Comparison of ENCODE assay signal across 1 cellular context in the genomic region with DNA sequence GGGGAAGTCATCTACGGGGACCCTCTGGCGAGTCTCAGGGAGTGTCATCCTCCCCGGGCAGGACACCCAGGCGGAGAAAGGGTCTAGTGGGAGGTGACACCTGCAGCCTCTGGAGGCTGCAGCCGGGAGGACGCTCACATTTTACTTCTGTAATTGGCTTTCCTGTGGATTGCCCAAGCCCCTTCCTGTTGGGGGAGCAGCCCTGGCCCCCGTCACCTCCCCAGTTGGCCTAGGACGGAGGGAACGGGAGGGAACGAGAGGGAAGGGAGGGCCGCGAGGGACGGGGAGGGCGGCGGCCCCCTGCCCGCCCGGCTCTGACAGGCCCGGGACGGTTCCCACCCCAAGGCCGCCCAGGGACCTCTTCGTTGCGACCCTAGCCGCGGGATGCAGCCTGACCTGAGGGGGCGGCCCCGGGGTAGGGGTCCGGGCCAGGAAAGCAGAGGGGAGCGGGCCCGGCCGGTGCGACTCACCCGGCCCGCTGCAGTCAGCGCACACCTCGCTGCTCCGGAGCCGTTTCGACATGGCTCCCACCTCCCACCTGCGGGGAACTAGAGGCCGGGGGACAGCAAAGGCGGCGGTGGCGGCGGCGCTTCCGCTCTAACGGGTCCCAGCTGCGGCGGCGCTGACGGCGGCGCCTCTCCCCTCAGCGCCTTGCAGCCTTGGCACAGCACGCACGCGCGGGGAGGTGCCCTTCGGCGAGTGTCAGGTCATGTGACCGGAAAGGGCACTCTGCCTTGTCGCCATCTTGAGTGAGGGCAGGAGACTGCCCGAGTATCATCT.
A peak's percentile ranks its signal among the peaks of the same experiment; 100 is the strongest.
TF ChIP-seq lines count a peak whose summit lies in the region.

A gene with protein sequence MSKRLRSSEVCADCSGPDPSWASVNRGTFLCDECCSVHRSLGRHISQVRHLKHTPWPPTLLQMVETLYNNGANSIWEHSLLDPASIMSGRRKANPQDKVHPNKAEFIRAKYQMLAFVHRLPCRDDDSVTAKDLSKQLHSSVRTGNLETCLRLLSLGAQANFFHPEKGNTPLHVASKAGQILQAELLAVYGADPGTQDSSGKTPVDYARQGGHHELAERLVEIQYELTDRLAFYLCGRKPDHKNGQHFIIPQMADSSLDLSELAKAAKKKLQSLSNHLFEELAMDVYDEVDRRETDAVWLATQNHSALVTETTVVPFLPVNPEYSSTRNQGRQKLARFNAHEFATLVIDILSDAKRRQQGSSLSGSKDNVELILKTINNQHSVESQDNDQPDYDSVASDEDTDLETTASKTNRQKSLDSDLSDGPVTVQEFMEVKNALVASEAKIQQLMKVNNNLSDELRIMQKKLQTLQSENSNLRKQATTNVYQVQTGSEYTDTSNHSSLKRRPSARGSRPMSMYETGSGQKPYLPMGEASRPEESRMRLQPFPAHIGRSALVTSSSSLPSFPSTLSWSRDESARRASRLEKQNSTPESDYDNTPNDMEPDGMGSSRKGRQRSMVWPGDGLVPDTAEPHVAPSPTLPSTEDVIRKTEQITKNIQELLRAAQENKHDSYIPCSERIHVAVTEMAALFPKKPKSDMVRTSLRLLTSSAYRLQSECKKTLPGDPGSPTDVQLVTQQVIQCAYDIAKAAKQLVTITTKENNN (minus strand): TSS at position 666 of the 780 bp plus-strand sequence. CDS start 144 bp downstream, at position 522.

TF ChIP-seq in HepG2, 621 proteins besides CTCF, POLR2A, EP300 and RAD21 (continued from another document and continues in another):
- TF ChIP-seq, protein P1, sequence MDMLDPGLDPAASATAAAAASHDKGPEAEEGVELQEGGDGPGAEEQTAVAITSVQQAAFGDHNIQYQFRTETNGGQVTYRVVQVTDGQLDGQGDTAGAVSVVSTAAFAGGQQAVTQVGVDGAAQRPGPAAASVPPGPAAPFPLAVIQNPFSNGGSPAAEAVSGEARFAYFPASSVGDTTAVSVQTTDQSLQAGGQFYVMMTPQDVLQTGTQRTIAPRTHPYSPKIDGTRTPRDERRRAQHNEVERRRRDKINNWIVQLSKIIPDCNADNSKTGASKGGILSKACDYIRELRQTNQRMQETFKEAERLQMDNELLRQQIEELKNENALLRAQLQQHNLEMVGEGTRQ (IDR thresholded peaks at IDR 0.05; ENCODE audit: low read depth, low read length), result peak; percentile 91
- TF ChIP-seq, protein P1 (CRISPR knock-in tag; IDR thresholded peaks at IDR 0.05; ENCODE audit: borderline replicate concordance), result peak; percentile 95; the same call in 1 of the 2 replicates
- TF ChIP-seq ZFP62 (CRISPR knock-in tag; IDR thresholded peaks at IDR 0.05) (no peak), NRL (CRISPR knock-in tag; IDR thresholded peaks at IDR 0.05; ENCODE audit: borderline replicate concordance) (peak; percentile 15; the same call in 1 of the 2 replicates), MXD4 (CRISPR knock-in tag; IDR thresholded peaks at IDR 0.05) (no peak), CEBPB (IDR thresholded peaks at IDR 0.05; ENCODE audit: borderline replicate concordance, low read depth, low read length) (no peak; the same call in 1 of the 2 replicates), KLF11 (CRISPR knock-in tag; IDR thresholded peaks at IDR 0.05) (no peak; the same call in 1 of the 2 replicates), MXD3 (CRISPR knock-in tag; IDR thresholded peaks at IDR 0.05) (peak; percentile 90), ZNF761 (CRISPR knock-in tag; conservative IDR thresholded peaks at IDR 0.05) (peak; percentile 66; the same call in 1 of the 2 replicates), SIX4 (CRISPR knock-in tag; IDR thresholded peaks at IDR 0.05) (no peak), ZFP41 (CRISPR knock-in tag; IDR thresholded peaks at IDR 0.05; ENCODE audit: borderline replicate concordance) (0 out of 2 replicates have a peak, but pooled peaks have one; percentile 40), MTA1 (CRISPR knock-in tag; IDR thresholded peaks at IDR 0.05; ENCODE audit: borderline replicate concordance) (peak; percentile 80; the same call in 1 of the 2 replicates), CHD4 (IDR thresholded peaks at IDR 0.05; ENCODE audit: borderline replicate concordance, low read length) (no peak), RFX5 (IDR thresholded peaks at IDR 0.05; ENCODE audit: low read depth, low read length) (no peak), HNRNPK (IDR thresholded peaks at IDR 0.05; ENCODE audit: low read depth, low read length, poor library complexity, severe bottlenecking) (peak; percentile 76), ZNF792 (CRISPR knock-in tag; IDR thresholded peaks at IDR 0.05) (no peak), PITX1 (CRISPR knock-in tag; IDR thresholded peaks at IDR 0.05) (no peak; the same call in 1 of the 2 replicates), SMAD3 (CRISPR knock-in tag; IDR thresholded peaks at IDR 0.05) (no peak; the same call in 1 of the 2 replicates), FOXP1 (IDR thresholded peaks at IDR 0.05) (no peak), FOXP1 (CRISPR knock-in tag; IDR thresholded peaks at IDR 0.05) (no peak), U2AF2 (IDR thresholded peaks at IDR 0.05; ENCODE audit: low read depth, low read length) (no peak), SP1 (IDR thresholded peaks at IDR 0.05) (no peak), SP1 (CRISPR knock-in tag; IDR thresholded peaks at IDR 0.05) (no peak), MAFG (CRISPR knock-in tag; IDR thresholded peaks at IDR 0.05) (no peak), AHR (CRISPR knock-in tag; IDR thresholded peaks at IDR 0.05) (no peak), SIX1 (CRISPR knock-in tag; IDR thresholded peaks at IDR 0.05; ENCODE audit: borderline replicate concordance) (no peak), FOXP4 (CRISPR knock-in tag; IDR thresholded peaks at IDR 0.05) (peak; percentile 37; the same call in 1 of the 2 replicates), FOXJ3 (CRISPR knock-in tag; IDR thresholded peaks at IDR 0.05; ENCODE audit: borderline replicate concordance) (no peak), REST (IDR thresholded peaks at IDR 0.05; ENCODE audit: borderline replicate concordance in 1 of 2, low read depth in 1 of 2, low read length in 2 of 2) (no peak), TCF7 (IDR thresholded peaks at IDR 0.05; ENCODE audit: low read depth) (no peak), ZGPAT (CRISPR knock-in tag; IDR thresholded peaks at IDR 0.05) (peak; percentile 68; the same call in 1 of the 2 replicates), ZNF841 (CRISPR knock-in tag; IDR thresholded peaks at IDR 0.05; ENCODE audit: borderline replicate concordance) (no peak)
- TF ChIP-seq, protein P2, sequence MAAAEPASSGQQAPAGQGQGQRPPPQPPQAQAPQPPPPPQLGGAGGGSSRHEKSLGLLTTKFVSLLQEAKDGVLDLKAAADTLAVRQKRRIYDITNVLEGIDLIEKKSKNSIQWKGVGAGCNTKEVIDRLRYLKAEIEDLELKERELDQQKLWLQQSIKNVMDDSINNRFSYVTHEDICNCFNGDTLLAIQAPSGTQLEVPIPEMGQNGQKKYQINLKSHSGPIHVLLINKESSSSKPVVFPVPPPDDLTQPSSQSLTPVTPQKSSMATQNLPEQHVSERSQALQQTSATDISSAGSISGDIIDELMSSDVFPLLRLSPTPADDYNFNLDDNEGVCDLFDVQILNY (CRISPR knock-in tag; conservative IDR thresholded peaks at IDR 0.05), result no peak
- TF ChIP-seq, protein P3, sequence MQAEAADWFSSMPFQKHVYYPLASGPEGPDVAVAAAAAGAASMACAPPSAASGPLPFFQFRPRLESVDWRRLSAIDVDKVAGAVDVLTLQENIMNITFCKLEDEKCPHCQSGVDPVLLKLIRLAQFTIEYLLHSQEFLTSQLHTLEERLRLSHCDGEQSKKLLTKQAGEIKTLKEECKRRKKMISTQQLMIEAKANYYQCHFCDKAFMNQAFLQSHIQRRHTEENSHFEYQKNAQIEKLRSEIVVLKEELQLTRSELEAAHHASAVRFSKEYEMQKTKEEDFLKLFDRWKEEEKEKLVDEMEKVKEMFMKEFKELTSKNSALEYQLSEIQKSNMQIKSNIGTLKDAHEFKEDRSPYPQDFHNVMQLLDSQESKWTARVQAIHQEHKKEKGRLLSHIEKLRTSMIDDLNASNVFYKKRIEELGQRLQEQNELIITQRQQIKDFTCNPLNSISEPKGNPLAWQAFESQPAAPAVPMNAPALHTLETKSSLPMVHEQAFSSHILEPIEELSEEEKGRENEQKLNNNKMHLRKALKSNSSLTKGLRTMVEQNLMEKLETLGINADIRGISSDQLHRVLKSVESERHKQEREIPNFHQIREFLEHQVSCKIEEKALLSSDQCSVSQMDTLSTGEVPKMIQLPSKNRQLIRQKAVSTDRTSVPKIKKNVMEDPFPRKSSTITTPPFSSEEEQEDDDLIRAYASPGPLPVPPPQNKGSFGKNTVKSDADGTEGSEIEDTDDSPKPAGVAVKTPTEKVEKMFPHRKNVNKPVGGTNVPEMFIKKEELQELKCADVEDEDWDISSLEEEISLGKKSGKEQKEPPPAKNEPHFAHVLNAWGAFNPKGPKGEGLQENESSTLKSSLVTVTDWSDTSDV (CRISPR knock-in tag; IDR thresholded peaks at IDR 0.05), result no peak
- TF ChIP-seq, protein P4, sequence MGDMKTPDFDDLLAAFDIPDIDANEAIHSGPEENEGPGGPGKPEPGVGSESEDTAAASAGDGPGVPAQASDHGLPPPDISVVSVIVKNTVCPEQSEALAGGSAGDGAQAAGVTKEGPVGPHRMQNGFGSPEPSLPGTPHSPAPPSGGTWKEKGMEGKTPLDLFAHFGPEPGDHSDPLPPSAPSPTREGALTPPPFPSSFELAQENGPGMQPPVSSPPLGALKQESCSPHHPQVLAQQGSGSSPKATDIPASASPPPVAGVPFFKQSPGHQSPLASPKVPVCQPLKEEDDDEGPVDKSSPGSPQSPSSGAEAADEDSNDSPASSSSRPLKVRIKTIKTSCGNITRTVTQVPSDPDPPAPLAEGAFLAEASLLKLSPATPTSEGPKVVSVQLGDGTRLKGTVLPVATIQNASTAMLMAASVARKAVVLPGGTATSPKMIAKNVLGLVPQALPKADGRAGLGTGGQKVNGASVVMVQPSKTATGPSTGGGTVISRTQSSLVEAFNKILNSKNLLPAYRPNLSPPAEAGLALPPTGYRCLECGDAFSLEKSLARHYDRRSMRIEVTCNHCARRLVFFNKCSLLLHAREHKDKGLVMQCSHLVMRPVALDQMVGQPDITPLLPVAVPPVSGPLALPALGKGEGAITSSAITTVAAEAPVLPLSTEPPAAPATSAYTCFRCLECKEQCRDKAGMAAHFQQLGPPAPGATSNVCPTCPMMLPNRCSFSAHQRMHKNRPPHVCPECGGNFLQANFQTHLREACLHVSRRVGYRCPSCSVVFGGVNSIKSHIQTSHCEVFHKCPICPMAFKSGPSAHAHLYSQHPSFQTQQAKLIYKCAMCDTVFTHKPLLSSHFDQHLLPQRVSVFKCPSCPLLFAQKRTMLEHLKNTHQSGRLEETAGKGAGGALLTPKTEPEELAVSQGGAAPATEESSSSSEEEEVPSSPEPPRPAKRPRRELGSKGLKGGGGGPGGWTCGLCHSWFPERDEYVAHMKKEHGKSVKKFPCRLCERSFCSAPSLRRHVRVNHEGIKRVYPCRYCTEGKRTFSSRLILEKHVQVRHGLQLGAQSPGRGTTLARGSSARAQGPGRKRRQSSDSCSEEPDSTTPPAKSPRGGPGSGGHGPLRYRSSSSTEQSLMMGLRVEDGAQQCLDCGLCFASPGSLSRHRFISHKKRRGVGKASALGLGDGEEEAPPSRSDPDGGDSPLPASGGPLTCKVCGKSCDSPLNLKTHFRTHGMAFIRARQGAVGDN (CRISPR knock-in tag; IDR thresholded peaks at IDR 0.05), result peak; percentile 91
